1 cellular context compared by ENCODE assay signal in genomic region chr1:179933219-179933618, GRCh38.
TF ChIP-seq lines count a peak whose summit lies in the region.

No MANE protein-coding gene starts in this region.

TF ChIP-seq in GM23338, 12 proteins besides CTCF, POLR2A, EP300 and RAD21 (continued from another document):
- TF ChIP-seq REST (IDR thresholded peaks at IDR 0.05; ENCODE audit: unreplicated experiment) = no peak
- no peak for TF ChIP-seq EZH2phosphoT487 (IDR thresholded peaks at IDR 0.05; ENCODE audit: unreplicated experiment)
- TF ChIP-seq ZNF114 (CRISPR knock-in tag; IDR thresholded peaks at IDR 0.05) = no peak
- TF ChIP-seq CREB1 (CRISPR knock-in tag; IDR thresholded peaks at IDR 0.05; ENCODE audit: low read depth) = no peak
- no peak for TF ChIP-seq ETS1 (IDR thresholded peaks at IDR 0.05)
- no peak for TF ChIP-seq ZNF462 (CRISPR knock-in tag; IDR thresholded peaks at IDR 0.05)
- TF ChIP-seq EZH2 (IDR thresholded peaks at IDR 0.05; ENCODE audit: low read depth, unreplicated experiment) = no peak
- no peak for TF ChIP-seq NANOG (IDR thresholded peaks at IDR 0.05; ENCODE audit: borderline replicate concordance)
- no peak for TF ChIP-seq JUNB (IDR thresholded peaks at IDR 0.05; ENCODE audit: unreplicated experiment)
- TF ChIP-seq ZNF331 (CRISPR knock-in tag; IDR thresholded peaks at IDR 0.05; ENCODE audit: low read depth) = no peak
